Comparison of ENCODE assay signal across 1 cellular context in the genomic region with DNA sequence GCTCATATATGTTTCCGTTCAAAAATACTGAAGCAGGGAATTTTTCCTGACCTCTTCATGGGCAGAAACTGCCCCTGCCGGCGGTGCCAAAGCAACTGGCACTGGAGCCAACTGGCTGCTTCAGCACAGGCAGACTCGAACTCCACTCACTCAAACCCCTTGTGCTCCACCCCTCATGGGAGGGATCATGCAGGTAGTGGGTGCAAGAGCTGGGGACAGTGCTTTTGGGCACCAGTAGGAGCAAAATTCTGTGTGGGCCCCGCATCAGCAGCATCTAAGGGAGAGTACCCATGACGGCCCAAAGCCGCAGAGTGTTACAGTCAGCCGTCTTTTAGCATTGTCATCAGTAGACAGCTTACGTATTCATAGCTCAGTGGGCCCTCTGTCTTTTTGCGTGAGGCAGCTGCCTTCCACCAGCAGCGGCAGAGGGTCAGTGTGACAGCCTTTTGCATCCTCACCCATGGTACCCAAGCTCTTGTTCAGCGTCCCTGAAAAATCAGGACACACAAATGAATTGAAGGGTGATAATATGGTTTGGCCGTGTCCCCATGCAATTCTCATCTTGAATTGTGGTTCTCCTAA.
TF ChIP-seq lines count a peak whose summit lies in the region.

No MANE protein-coding gene starts in this region.

TF ChIP-seq in GM23338, 12 proteins besides CTCF, POLR2A, EP300 and RAD21 (continued from another document):
- TF ChIP-seq, protein P1, sequence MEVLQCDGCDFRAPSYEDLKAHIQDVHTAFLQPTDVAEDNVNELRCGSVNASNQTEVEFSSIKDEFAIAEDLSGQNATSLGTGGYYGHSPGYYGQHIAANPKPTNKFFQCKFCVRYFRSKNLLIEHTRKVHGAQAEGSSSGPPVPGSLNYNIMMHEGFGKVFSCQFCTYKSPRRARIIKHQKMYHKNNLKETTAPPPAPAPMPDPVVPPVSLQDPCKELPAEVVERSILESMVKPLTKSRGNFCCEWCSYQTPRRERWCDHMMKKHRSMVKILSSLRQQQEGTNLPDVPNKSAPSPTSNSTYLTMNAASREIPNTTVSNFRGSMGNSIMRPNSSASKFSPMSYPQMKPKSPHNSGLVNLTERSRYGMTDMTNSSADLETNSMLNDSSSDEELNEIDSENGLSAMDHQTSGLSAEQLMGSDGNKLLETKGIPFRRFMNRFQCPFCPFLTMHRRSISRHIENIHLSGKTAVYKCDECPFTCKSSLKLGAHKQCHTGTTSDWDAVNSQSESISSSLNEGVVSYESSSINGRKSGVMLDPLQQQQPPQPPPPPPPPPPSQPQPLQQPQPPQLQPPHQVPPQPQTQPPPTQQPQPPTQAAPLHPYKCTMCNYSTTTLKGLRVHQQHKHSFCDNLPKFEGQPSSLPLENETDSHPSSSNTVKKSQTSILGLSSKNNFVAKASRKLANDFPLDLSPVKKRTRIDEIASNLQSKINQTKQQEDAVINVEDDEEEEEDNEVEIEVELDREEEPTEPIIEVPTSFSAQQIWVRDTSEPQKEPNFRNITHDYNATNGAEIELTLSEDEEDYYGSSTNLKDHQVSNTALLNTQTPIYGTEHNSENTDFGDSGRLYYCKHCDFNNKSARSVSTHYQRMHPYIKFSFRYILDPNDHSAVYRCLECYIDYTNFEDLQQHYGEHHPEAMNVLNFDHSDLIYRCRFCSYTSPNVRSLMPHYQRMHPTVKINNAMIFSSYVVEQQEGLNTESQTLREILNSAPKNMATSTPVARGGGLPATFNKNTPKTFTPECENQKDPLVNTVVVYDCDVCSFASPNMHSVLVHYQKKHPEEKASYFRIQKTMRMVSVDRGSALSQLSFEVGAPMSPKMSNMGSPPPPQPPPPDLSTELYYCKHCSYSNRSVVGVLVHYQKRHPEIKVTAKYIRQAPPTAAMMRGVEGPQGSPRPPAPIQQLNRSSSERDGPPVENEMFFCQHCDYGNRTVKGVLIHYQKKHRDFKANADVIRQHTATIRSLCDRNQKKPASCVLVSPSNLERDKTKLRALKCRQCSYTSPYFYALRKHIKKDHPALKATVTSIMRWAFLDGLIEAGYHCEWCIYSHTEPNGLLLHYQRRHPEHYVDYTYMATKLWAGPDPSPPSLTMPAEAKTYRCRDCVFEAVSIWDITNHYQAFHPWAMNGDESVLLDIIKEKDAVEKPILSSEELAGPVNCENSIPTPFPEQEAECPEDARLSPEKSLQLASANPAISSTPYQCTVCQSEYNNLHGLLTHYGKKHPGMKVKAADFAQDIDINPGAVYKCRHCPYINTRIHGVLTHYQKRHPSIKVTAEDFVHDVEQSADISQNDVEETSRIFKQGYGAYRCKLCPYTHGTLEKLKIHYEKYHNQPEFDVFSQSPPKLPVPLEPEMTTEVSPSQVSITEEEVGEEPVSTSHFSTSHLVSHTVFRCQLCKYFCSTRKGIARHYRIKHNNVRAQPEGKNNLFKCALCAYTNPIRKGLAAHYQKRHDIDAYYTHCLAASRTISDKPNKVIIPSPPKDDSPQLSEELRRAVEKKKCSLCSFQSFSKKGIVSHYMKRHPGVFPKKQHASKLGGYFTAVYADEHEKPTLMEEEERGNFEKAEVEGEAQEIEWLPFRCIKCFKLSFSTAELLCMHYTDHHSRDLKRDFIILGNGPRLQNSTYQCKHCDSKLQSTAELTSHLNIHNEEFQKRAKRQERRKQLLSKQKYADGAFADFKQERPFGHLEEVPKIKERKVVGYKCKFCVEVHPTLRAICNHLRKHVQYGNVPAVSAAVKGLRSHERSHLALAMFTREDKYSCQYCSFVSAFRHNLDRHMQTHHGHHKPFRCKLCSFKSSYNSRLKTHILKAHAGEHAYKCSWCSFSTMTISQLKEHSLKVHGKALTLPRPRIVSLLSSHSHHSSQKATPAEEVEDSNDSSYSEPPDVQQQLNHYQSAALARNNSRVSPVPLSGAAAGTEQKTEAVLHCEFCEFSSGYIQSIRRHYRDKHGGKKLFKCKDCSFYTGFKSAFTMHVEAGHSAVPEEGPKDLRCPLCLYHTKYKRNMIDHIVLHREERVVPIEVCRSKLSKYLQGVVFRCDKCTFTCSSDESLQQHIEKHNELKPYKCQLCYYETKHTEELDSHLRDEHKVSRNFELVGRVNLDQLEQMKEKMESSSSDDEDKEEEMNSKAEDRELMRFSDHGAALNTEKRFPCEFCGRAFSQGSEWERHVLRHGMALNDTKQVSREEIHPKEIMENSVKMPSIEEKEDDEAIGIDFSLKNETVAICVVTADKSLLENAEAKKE (CRISPR knock-in tag; IDR thresholded peaks at IDR 0.05) = no peak
- TF ChIP-seq, protein P2, sequence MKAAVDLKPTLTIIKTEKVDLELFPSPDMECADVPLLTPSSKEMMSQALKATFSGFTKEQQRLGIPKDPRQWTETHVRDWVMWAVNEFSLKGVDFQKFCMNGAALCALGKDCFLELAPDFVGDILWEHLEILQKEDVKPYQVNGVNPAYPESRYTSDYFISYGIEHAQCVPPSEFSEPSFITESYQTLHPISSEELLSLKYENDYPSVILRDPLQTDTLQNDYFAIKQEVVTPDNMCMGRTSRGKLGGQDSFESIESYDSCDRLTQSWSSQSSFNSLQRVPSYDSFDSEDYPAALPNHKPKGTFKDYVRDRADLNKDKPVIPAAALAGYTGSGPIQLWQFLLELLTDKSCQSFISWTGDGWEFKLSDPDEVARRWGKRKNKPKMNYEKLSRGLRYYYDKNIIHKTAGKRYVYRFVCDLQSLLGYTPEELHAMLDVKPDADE (IDR thresholded peaks at IDR 0.05) = no peak
- TF ChIP-seq NANOG (IDR thresholded peaks at IDR 0.05; ENCODE audit: borderline replicate concordance) (no peak), EZH2 (IDR thresholded peaks at IDR 0.05; ENCODE audit: low read depth, unreplicated experiment) (no peak), EZH2phosphoT487 (IDR thresholded peaks at IDR 0.05; ENCODE audit: unreplicated experiment) (no peak), STAT1 (IDR thresholded peaks at IDR 0.05; ENCODE audit: unreplicated experiment) (no peak)
